In the genomic region with DNA sequence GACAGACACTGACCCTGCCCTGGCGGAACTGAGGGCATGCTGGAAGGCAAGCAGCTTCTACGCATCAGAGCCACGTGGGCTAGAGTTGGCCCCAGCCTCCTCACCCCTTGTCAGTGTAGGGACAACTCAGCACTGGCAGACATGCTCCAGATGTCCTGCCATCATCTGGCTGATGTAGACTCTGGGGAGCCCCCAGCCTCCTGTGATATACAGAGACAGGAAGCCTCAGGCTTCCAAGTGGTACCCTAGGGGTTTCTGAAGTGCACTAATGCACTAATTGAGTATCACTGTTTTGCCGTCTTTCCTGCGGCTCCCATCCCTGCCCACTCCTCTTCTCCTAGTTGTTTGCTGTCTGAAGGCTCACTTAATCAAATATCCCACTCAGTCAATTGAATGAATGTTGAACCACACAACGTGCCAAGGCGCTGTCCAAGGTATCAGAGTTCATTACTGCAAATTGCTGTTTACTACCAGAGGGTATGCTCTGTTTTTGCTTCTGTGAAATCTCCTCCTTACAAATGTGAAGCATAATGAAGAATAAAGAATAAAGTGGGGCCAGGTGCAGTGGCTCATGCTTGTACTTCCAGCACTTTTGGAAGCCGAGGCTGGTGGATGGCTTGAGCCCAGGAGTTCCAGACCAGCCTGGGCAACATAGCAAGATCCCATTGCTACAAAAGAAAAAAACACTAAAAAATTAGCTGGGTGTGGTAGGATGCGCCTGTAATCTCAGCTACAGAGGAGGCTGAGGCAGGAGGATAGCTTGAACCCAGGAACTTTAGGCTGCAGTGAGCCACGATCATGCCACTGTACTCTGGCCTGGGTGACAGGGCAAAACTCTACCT, we compare ENCODE assay signal across 13 cellular contexts.
A peak's percentile ranks its signal among the peaks of the same experiment; 100 is the strongest.
DNase-seq lines count a peak whose midpoint lies in the region; TF ChIP-seq lines count a peak whose summit lies in the region.
"Had no signal": no experiment of that assay in that cellular context is flagged by ENCODE, and none has a peak within 500 bp of the region (broad histone marks: within the 10 kb centered on the region; RNA-seq: fewer than 3 reads in every experiment).

No MANE protein-coding gene starts in this region.

- H3K4me3 ChIP-seq in BLaER1 treated with 17β-estradiol and CSF1 and Interleukin-3, amounts not matched to agents 10 nM and 100 nM: no peak overlapping the region
- H3K4me3 ChIP-seq in adipocyte (ENCODE audit: low read length): no peak overlapping the region
- no peak overlapping the region for H3K4me3 ChIP-seq in esophagus squamous epithelium
- H3K4me3 ChIP-seq: heart right ventricle, lung, PC-9 had no signal

- H3K9ac ChIP-seq in BLaER1 treated with 17β-estradiol and CSF1 and Interleukin-3, amounts not matched to agents 10 nM and 100 nM: peak overlapping the region in 2 of 11 experiments; percentile 14 to 49; a peak in 3 of 22 replicates
- H3K9ac ChIP-seq in adipocyte (ENCODE audit: low read length): no peak overlapping the region

- H3K36me3 ChIP-seq in BLaER1 treated with 17β-estradiol and CSF1 and Interleukin-3, amounts not matched to agents 10 nM and 100 nM: no peaks in the 10 kb centered on the region
- no peaks in the 10 kb centered on the region for H3K36me3 ChIP-seq in adipocyte (ENCODE audit: control insufficient read depth, insufficient read depth, low read length, severe bottlenecking)
- no peaks in the 10 kb centered on the region for H3K36me3 ChIP-seq in esophagus squamous epithelium
- H3K36me3 ChIP-seq: heart right ventricle had no signal

- peak overlapping the region in 10 of 11 experiments; percentile 9 to 80 (median 76); a peak in 20 of 22 replicates for H3K4me2 ChIP-seq in BLaER1 treated with 17β-estradiol and CSF1 and Interleukin-3, amounts not matched to agents 10 nM and 100 nM
- H3K4me2 ChIP-seq: PC-9 had no signal

- H3K4me1 ChIP-seq in BLaER1 treated with 17β-estradiol and CSF1 and Interleukin-3, amounts not matched to agents 10 nM and 100 nM: peaks cover 21 to 88% (median 70%) of the 10 kb centered on the region in 10 experiments
- H3K4me1 ChIP-seq in adipocyte (ENCODE audit: control insufficient read depth, insufficient read depth, low read length) (peaks cover 3% of the 10 kb centered on the region), esophagus squamous epithelium (no peaks in the 10 kb centered on the region)

- no peak for TF ChIP-seq CTCF in esophagus squamous epithelium (IDR thresholded peaks at IDR 0.05)

- peak overlapping the region in 3 of 11 experiments; percentile 23 to 56 (median 54); a peak in 4 of 22 replicates for H3K27ac ChIP-seq in BLaER1 treated with 17β-estradiol and CSF1 and Interleukin-3, amounts not matched to agents 10 nM and 100 nM
- H3K27ac ChIP-seq in esophagus squamous epithelium: no peak overlapping the region
- H3K27ac ChIP-seq: heart right ventricle, PC-9 had no signal

- no peaks in the 10 kb centered on the region for H4K20me1 ChIP-seq in BLaER1 treated with 17β-estradiol and CSF1 and Interleukin-3, amounts not matched to agents 10 nM and 100 nM

- DNase-seq in NCI-H1092 treated with DMSO at 0.1 percent for 48 hours (lab: John Stamatoyannopoulos, UW) (peak; percentile 54), adipocyte (ENCODE audit: low read depth) (peak; percentile 42), iPS-NIHi11 (ENCODE audit: low spot score) (peak; percentile 32), medulla oblongata (ENCODE audit: extremely low spot score) (no peak), glomerular visceral epithelial cell (ENCODE audit: extremely low spot score) (no peak), cerebellar cortex (ENCODE audit: low spot score) (no peak), esophagus squamous epithelium (lab: John Stamatoyannopoulos, UW) (no peak)
- DNase-seq: CD8-positive, alpha-beta T cell; NCI-H187 treated with DMSO at 0.1 percent for 48 hours; PC-9 had no signal

- no peaks in the 10 kb centered on the region for H3K9me3 ChIP-seq in BLaER1 treated with 17β-estradiol and CSF1 and Interleukin-3, amounts not matched to agents 10 nM and 100 nM (replicated peaks in 1 of 11)
- H3K9me3 ChIP-seq in adipocyte (ENCODE audit: control insufficient read depth, low read length) (no peaks in the 10 kb centered on the region), esophagus squamous epithelium (no peaks in the 10 kb centered on the region)
- H3K9me3 ChIP-seq: heart right ventricle had no signal

- intact Hi-C loops in esophagus squamous epithelium (cut with DNase I): no loop called here

- H3K27me3 ChIP-seq in BLaER1 treated with 17β-estradiol and CSF1 and Interleukin-3, amounts not matched to agents 10 nM and 100 nM: no peaks in the 10 kb centered on the region
- peaks cover 20% of the 10 kb centered on the region for H3K27me3 ChIP-seq in adipocyte (replicated peaks; ENCODE audit: control insufficient read depth, insufficient read depth, low read length)
- peaks cover 0 to 8% (median 0%) of the 10 kb centered on the region in 4 donors for H3K27me3 ChIP-seq in esophagus squamous epithelium

- no peak for TF ChIP-seq POLR2A in esophagus squamous epithelium (IDR thresholded peaks at IDR 0.05)

- whole genome bisulfite sequencing in esophagus squamous epithelium, 2 donors: 60 to 67% methylated on average over 9 of the region's 10 CpGs

Comparison
In these comparisons a context has a peak if more than half of its experiments do, and no peak if none do; other contexts are left out.
1. DNase-seq: peak in NCI-H1092 treated with DMSO at 0.1 percent for 48 hours (single experiment), adipocyte (single experiment) and iPS-NIHi11 (single experiment); none in medulla oblongata (single experiment), glomerular visceral epithelial cell (single experiment), cerebellar cortex (single experiment) and esophagus squamous epithelium (single experiment).